In genomic region chr6:27374824-27375612, GRCh38 we compare ENCODE assay signal across 8 cellular contexts. TPM values are rescaled to one million over a fixed set of nuclear protein-coding genes. Genes with fewer than 3 reads are reported as not detected.
DNase-seq lines count a peak whose midpoint lies in the region; ATAC-seq, FAIRE-seq and TF ChIP-seq lines count a peak whose summit lies in the region.

No MANE protein-coding gene starts in this region.

- H3K36me3 ChIP-seq in parathyroid adenoma (ENCODE audit: control insufficient read depth, insufficient read depth, low read length) (no peaks in the 10 kb centered on the region), thyroid gland (no peaks in the 10 kb centered on the region)

- H3K9ac ChIP-seq in parathyroid adenoma, result peak overlapping the region; percentile 56

- H3K4me2 ChIP-seq in parathyroid adenoma (ENCODE audit: low read length), result peak overlapping the region; percentile 84

- TF ChIP-seq POLR2A in thyroid gland (IDR thresholded peaks at IDR 0.05), result peak in 1 of 2 donors; percentile 81

- intact Hi-C loops in left cardiac atrium (cut with DNase I) (no loop called here), thyroid gland (cut with DNase I) (no loop called here)

- 0% methylated on average over 17 to 28 of the region's 31 CpGs for WGBS in thyroid gland, 2 donors

- in situ Hi-C loops in G401 (cut with HindIII; ENCODE audit: low sequenced_read_pairs), result no loop called here

- peaks cover 3% of the 10 kb centered on the region for H3K4me1 ChIP-seq in parathyroid adenoma
- peaks cover 8 to 10% of the 10 kb centered on the region in 2 donors for H3K4me1 ChIP-seq in thyroid gland

- peaks cover 21% of the 10 kb centered on the region for H3K79me2 ChIP-seq in parathyroid adenoma

- H3K27ac ChIP-seq in parathyroid adenoma (peak overlapping the region; percentile 91), thyroid gland (peak overlapping the region; percentile 13 to 82 (median 80))

- no peaks in the 10 kb centered on the region for H3K27me3 ChIP-seq in parathyroid adenoma (ENCODE audit: control insufficient read depth, insufficient read depth, low read length)
- no peaks in the 10 kb centered on the region for H3K27me3 ChIP-seq in thyroid gland

- ATAC-seq in left cardiac atrium, result peak; percentile 99 to 100

- peak; percentile 62 for FAIRE-seq in HTR-8/SVneo (lab: Jason Lieb, UNC)

- DNase-seq in G401 (ENCODE audit: low spot score) (peak; percentile 94), HTR-8/SVneo (ENCODE audit: insufficient read length, low spot score) (peak; percentile 66), T follicular helper cell (ENCODE audit: low read depth) (peak; percentile 43), amygdala (lab: John Stamatoyannopoulos, UW) (peak in 54 of 56 donors; percentile 5 to 85 (median 54)), left cardiac atrium (peak; percentile 80), thyroid gland (peak; percentile 86 to 88), GDM1 (lab: John Stamatoyannopoulos, UW) (no peak)

- TF ChIP-seq CTCF in parathyroid adenoma (IDR thresholded peaks at IDR 0.05), result peak; percentile 3
- no peak for TF ChIP-seq CTCF in thyroid gland (IDR thresholded peaks at IDR 0.05)

- H3K4me3 ChIP-seq in parathyroid adenoma (ENCODE audit: low read depth, low read length), result peak overlapping the region; percentile 95
- peak overlapping the region; percentile 46 to 60 (median 47) for H3K4me3 ChIP-seq in thyroid gland (replicated peaks in 1 of 3)

- H2AFZ ChIP-seq in parathyroid adenoma, result peak overlapping the region; percentile 91

- H3K9me3 ChIP-seq in parathyroid adenoma (ENCODE audit: control insufficient read depth, low read length) (no peaks in the 10 kb centered on the region), thyroid gland (no peaks in the 10 kb centered on the region)

RNA-seq across cellular contexts. Expression of gene ZNF391, which starts 13.5 kb away (rescaled TPM):
- total RNA-seq in G401 (2014; rRNA removed; shearing (Covaris generic)), result 13.4 and 17.0 TPM in 2 replicates
- total RNA-seq in left cardiac atrium, result 1 to 10 TPM; 1.9 to 2.6 TPM
- total RNA-seq in thyroid gland, result 10 to 100 TPM in 1 of 4 donors, 1 to 10 TPM in 3; 5.7 to 11.0 (median 6.8) TPM
